Comparison of ENCODE assay signal across 10 cellular contexts in the genomic region with DNA sequence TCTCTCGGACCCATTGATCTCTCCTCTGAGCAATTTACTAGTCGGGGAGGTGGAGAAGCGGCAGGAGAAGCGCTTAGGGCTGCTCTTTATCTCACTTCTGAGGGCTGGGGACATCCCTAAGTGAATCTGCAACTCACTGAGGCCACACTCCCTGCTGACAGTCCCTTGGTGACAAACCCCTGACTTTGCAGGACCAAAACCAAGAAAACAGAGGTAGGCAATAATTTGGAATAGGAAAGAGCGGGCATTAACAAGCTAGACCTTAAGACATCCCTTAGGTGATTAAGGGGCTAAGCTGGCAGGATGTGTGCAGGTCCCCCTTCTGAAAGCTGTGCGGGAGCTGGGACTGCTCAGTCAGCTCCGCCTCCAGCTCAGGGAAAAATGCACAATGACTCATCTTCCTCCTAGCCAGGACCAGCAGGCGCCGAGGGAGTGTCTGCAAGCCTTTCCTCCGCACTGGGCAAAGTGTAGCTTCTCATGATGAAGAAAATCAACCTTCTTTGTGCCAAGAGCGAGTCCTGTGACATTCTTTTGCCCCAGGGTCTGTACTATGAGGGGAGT.
A peak's percentile ranks its signal among the peaks of the same experiment; 100 is the strongest.
DNase-seq lines count a peak whose midpoint lies in the region; ATAC-seq and TF ChIP-seq lines count a peak whose summit lies in the region.
"Had no signal": no experiment of that assay in that cellular context is flagged by ENCODE, and none has a peak within 500 bp of the region (broad histone marks: within the 10 kb centered on the region; RNA-seq: fewer than 3 reads in every experiment).

No MANE protein-coding gene starts in this region.

- CTCF ChIA-PET in Caco-2 (lab: Charles Lee): no interaction called here

- peaks cover 9% of the 10 kb centered on the region for H3K9me3 Mint-ChIP-seq in Caco-2 (ENCODE audit: unreplicated experiment)
- peaks cover 3% of the 10 kb centered on the region for H3K9me3 Mint-ChIP-seq in chondrocyte (ENCODE audit: low read depth)

- peaks cover 27% of the 10 kb centered on the region for H3K4me1 ChIP-seq in Caco-2
- H3K4me1 ChIP-seq in duodenal mucosa (ENCODE audit: control insufficient read depth in 1 of 2, insufficient read depth in 2 of 2, low read length in 2 of 2): peaks cover 34 to 36% of the 10 kb centered on the region in 2 donors
- H3K4me1 ChIP-seq: parathyroid adenoma had no signal

- no peak overlapping the region for H3K9ac ChIP-seq in duodenal mucosa (ENCODE audit: low read depth in 1 of 2, low read length in 2 of 2)
- H3K9ac ChIP-seq: parathyroid adenoma had no signal

- H3K27ac Mint-ChIP-seq in Caco-2 (ENCODE audit: unreplicated experiment) (peak overlapping the region; percentile 3), chondrocyte (ENCODE audit: unreplicated experiment) (no peak overlapping the region)
- H3K27ac Mint-ChIP-seq: IgD-negative memory B cell had no signal

- no peak overlapping the region for H3K27ac ChIP-seq in duodenal mucosa (ENCODE audit: low read depth, low read length)
- H3K27ac ChIP-seq: parathyroid adenoma had no signal

- H3K27me3 ChIP-seq in Caco-2 (replicated peaks; ENCODE audit: control insufficient read depth, insufficient read depth, low read length) (no peaks in the 10 kb centered on the region), duodenal mucosa (ENCODE audit: control insufficient read depth in 1 of 2, insufficient read depth in 2 of 2, low read length in 2 of 2) (no peaks in the 10 kb centered on the region)

- no peaks in the 10 kb centered on the region for H3K9me3 ChIP-seq in Caco-2
- H3K9me3 ChIP-seq in duodenal mucosa (ENCODE audit: control insufficient read depth in 1 of 2, low read length in 2 of 2): no peaks in the 10 kb centered on the region

- BruUV-seq in Caco-2 (replicated peaks; lab: Mats Ljungman, UMichigan): no TSS peak

- POLR2A ChIA-PET in Caco-2 (lab: Charles Lee): no interaction called here

- ATAC-seq in HG03025 (IDR thresholded peaks at IDR 0.05; ENCODE audit: low FRiP score, unreplicated experiment) (peak; percentile 43), GM21529 (IDR thresholded peaks at IDR 0.05; ENCODE audit: unreplicated experiment) (no peak)

- intact Hi-C loops in Caco-2 (cut with micrococcal nuclease; ENCODE audit: unreplicated experiment): no loop called here

- H3K4me3 ChIP-seq in Caco-2 (ENCODE audit: low read depth, low read length): no peak overlapping the region
- peak overlapping the region; percentile 38 to 50 for H3K4me3 ChIP-seq in duodenal mucosa (ENCODE audit: low read depth in 1 of 2, low read length in 2 of 2)

- H3K36me3 Mint-ChIP-seq in Caco-2 (ENCODE audit: insufficient read depth, unreplicated experiment) (no peaks in the 10 kb centered on the region), chondrocyte (ENCODE audit: low read depth) (no peaks in the 10 kb centered on the region)
- H3K36me3 Mint-ChIP-seq: IgD-negative memory B cell had no signal

- TF ChIP-seq CTCF in Caco-2 (IDR thresholded peaks at IDR 0.05; ENCODE audit: insufficient read depth in 1 of 2, low read depth in 1 of 2, low read length in 1 of 2, severe bottlenecking in 1 of 2, unreplicated experiment in 1 of 2): no peak
- TF ChIP-seq CTCF in chondrocyte (IDR thresholded peaks at IDR 0.05): no peak

- H3K27me3 Mint-ChIP-seq in Caco-2 (ENCODE audit: insufficient read depth, unreplicated experiment) (no peaks in the 10 kb centered on the region), chondrocyte (ENCODE audit: low read depth) (peaks cover 30% of the 10 kb centered on the region)

- H3K4me3 Mint-ChIP-seq in Caco-2 (ENCODE audit: unreplicated experiment): peak overlapping the region; percentile 10
- H3K4me3 Mint-ChIP-seq in chondrocyte (ENCODE audit: unreplicated experiment): no peak overlapping the region

- H3K36me3 ChIP-seq in Caco-2 (ENCODE audit: control insufficient read depth, insufficient read depth, low read length) (no peaks in the 10 kb centered on the region), duodenal mucosa (ENCODE audit: control insufficient read depth in 1 of 2, insufficient read depth in 2 of 2, low read length in 2 of 2) (no peaks in the 10 kb centered on the region)

- H3K4me1 Mint-ChIP-seq in Caco-2 (ENCODE audit: low read depth, unreplicated experiment) (peaks cover 24% of the 10 kb centered on the region), chondrocyte (ENCODE audit: low read depth) (peaks cover 9% of the 10 kb centered on the region)

- peak; percentile 46 to 65 for DNase-seq in Caco-2
- DNase-seq in lung microvascular endothelial cell (ENCODE audit: low read depth in 2 of 2): peak; percentile 57 to 76
- DNase-seq in chondrocyte (ENCODE audit: low spot score): no peak
- no peak for DNase-seq in NCI-H187 (lab: John Stamatoyannopoulos, UW)

TF ChIP-seq in PFSK-1, 5 proteins besides CTCF, POLR2A, EP300 and RAD21:
- TF ChIP-seq, protein P1, sequence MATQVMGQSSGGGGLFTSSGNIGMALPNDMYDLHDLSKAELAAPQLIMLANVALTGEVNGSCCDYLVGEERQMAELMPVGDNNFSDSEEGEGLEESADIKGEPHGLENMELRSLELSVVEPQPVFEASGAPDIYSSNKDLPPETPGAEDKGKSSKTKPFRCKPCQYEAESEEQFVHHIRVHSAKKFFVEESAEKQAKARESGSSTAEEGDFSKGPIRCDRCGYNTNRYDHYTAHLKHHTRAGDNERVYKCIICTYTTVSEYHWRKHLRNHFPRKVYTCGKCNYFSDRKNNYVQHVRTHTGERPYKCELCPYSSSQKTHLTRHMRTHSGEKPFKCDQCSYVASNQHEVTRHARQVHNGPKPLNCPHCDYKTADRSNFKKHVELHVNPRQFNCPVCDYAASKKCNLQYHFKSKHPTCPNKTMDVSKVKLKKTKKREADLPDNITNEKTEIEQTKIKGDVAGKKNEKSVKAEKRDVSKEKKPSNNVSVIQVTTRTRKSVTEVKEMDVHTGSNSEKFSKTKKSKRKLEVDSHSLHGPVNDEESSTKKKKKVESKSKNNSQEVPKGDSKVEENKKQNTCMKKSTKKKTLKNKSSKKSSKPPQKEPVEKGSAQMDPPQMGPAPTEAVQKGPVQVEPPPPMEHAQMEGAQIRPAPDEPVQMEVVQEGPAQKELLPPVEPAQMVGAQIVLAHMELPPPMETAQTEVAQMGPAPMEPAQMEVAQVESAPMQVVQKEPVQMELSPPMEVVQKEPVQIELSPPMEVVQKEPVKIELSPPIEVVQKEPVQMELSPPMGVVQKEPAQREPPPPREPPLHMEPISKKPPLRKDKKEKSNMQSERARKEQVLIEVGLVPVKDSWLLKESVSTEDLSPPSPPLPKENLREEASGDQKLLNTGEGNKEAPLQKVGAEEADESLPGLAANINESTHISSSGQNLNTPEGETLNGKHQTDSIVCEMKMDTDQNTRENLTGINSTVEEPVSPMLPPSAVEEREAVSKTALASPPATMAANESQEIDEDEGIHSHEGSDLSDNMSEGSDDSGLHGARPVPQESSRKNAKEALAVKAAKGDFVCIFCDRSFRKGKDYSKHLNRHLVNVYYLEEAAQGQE (IDR thresholded peaks at IDR 0.05; ENCODE audit: insufficient read depth in 1 of 2, low read depth in 2 of 2, low read length in 2 of 2): no peak
- 0 out of 2 replicates have a peak, but pooled peaks have one; percentile 22 for TF ChIP-seq SIN3A (IDR thresholded peaks at IDR 0.05; ENCODE audit: borderline replicate concordance, insufficient read depth, low read length)
- TF ChIP-seq TAF1 (IDR thresholded peaks at IDR 0.05; ENCODE audit: borderline replicate concordance, insufficient read depth, low read length): no peak
- no peak for TF ChIP-seq POLR2AphosphoS5 (IDR thresholded peaks at IDR 0.05; ENCODE audit: low read depth, low read length)
- no peak for TF ChIP-seq FOXP2 (optimal IDR thresholded peaks at IDR 0.05; ENCODE audit: borderline replicate concordance, extremely low read depth, extremely low read length, insufficient read depth)

Comparison
In these comparisons a context has a peak if more than half of its experiments do, and no peak if none do; other contexts are left out.
1. DNase-seq: peak in Caco-2 (2 of 2) and lung microvascular endothelial cell (2 of 2); none in chondrocyte (single experiment) and NCI-H187 (0 of 2).